1 cellular context compared by ENCODE assay signal in genomic region chr6:135497412-135498177, GRCh38.
A peak's percentile ranks its signal among the peaks of the same experiment; 100 is the strongest.
TF ChIP-seq lines count a peak whose summit lies in the region.

Gene AHI1, minus strand, starts transcription at chr6:135497740. Its CDS starts 5,503 bp downstream, at chr6:135492237.

TF ChIP-seq in K562, 482 proteins besides CTCF, POLR2A, EP300 and RAD21 (continued from another document):
- TF ChIP-seq ETS1 (conservative IDR thresholded peaks at IDR 0.05; ENCODE audit: control insufficient read depth, low read depth, low read length): peak; percentile 86; the same call in 1 of the 2 replicates
